ENCODE assay signal across 8 cellular contexts in the genomic region with DNA sequence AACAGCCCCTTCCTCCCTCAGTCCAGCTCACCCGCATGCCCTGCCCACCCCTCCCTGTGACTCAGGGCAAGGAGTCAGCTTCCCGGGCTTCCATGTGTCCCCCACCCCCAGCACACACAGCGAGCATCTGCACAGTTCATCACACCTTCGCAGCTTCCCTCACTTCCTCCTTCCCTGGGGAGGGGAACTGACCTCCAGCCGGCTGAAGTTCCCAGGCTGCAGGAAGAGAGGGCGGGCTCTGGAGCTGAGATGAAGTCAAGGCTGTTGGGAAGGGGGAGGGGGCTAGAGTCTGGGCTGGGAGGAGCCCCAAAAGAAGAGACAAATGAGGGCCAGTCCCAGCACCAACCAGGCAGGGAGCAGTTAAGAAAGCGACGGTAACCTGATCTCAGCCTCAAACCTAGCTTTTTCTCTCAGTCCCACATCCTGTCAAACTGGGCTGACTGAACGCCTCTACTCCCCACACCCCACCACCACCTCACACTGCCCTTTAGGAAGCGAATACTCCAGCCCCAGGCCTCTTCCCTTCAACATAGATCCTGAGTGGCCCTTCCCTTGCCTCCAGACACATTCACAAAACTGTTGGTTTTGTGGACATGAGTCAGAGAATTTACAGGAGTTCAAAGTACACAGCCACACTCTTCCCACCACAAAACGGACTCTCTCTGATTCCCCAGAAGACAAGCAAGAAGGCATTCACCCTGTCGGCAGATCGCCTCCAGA. TPM values are rescaled to one million over a fixed set of nuclear protein-coding genes. Genes with fewer than 3 reads are reported as not detected.
DNase-seq lines count a peak whose midpoint lies in the region; FAIRE-seq and TF ChIP-seq lines count a peak whose summit lies in the region.

No MANE protein-coding gene starts in this region.

- peak overlapping the region; percentile 49 for H3K27ac ChIP-seq in Karpas-422 (ENCODE audit: low read length)
- peak overlapping the region; percentile 85 for H3K27ac ChIP-seq in smooth muscle cell (ENCODE audit: low read depth)

- no peaks in the 10 kb centered on the region for H3K36me3 ChIP-seq in Karpas-422 (ENCODE audit: insufficient read depth, low read length)
- H3K36me3 ChIP-seq in smooth muscle cell (ENCODE audit: low read depth): no peaks in the 10 kb centered on the region

- H3K9me2 ChIP-seq in Karpas-422 (replicated peaks; ENCODE audit: insufficient read depth, low read length): no peaks in the 10 kb centered on the region

- WGBS in smooth muscle cell (ENCODE audit: low lambda C conversion rate): under 1% methylated on average over 13 of the region's 13 CpGs

- DNase-seq in stimulated activated CD4-positive, alpha-beta T cell treated with anti-CD3 and anti-CD28 coated beads, Interleukin-1b, Interleukin-23, amount 100 ng/mL, for 48 hours: peak; percentile 71
- DNase-seq in stimulated activated CD4-positive, alpha-beta T cell treated with anti-CD3 and anti-CD28 coated beads, Interleukin-4, amount 100 ng/mL, for 1 hour: no peak
- DNase-seq in H54 (ENCODE audit: insufficient read length, low spot score) (peak; percentile 95), Karpas-422 (peak; percentile 93), SKM-1 treated with dmso at 0.1 percent for 144 hours (lab: John Stamatoyannopoulos, UW; ENCODE audit: unreplicated experiment) (peak; percentile 87), cardiac fibroblast (ENCODE audit: low read depth in 2 of 2) (peak; percentile 97 to 98), iPS-NIHi7 (ENCODE audit: extremely low spot score) (peak; percentile 91), smooth muscle cell (lab: John Stamatoyannopoulos, UW; ENCODE audit: unreplicated experiment) (peak; percentile 41)

- TF ChIP-seq CTCF in cardiac fibroblast (IDR thresholded peaks at IDR 0.05; ENCODE audit: low read depth, low read length) (no peak), smooth muscle cell (IDR thresholded peaks at IDR 0.05; ENCODE audit: borderline replicate concordance, insufficient read depth, poor library complexity, severe bottlenecking) (no peak)

- H3K27me3 ChIP-seq in Karpas-422 (ENCODE audit: low read length) (no peaks in the 10 kb centered on the region), smooth muscle cell (ENCODE audit: low read depth) (no peaks in the 10 kb centered on the region)

- H3K4me1 ChIP-seq in Karpas-422 (ENCODE audit: low read length): peaks cover 40% of the 10 kb centered on the region
- peaks cover 40% of the 10 kb centered on the region for H3K4me1 ChIP-seq in smooth muscle cell (ENCODE audit: low read depth)

- 0 out of 2 replicates have a peak, but pooled peaks cover 7% of the 10 kb centered on the region for H4K20me1 ChIP-seq in Karpas-422 (ENCODE audit: insufficient read depth, low read depth, low read length)
- peaks cover 21% of the 10 kb centered on the region for H4K20me1 ChIP-seq in smooth muscle cell (ENCODE audit: low read depth)

- TF ChIP-seq POLR2A in H54 (IDR thresholded peaks at IDR 0.05; ENCODE audit: low read depth, low read length): peak; percentile 70

- H3K4me3 ChIP-seq in Karpas-422 (ENCODE audit: low read length) (peak overlapping the region; percentile 65), cardiac fibroblast (replicated peaks in 1 of 2; ENCODE audit: low read depth in 2 of 2, low read length in 2 of 2) (peak overlapping the region; percentile 93 to 96), smooth muscle cell (peak overlapping the region; percentile 98)

- H2AFZ ChIP-seq in Karpas-422 (ENCODE audit: low read length) (peak overlapping the region; percentile 53; the same call in 1 of the 2 replicates), smooth muscle cell (ENCODE audit: low read depth) (no peak overlapping the region)

- no peaks in the 10 kb centered on the region for H3K79me2 ChIP-seq in Karpas-422 (ENCODE audit: low read length)
- H3K79me2 ChIP-seq in smooth muscle cell (ENCODE audit: low read depth): peaks cover 29% of the 10 kb centered on the region

- peak overlapping the region; percentile 66 for H3K9ac ChIP-seq in Karpas-422 (ENCODE audit: low read length)
- peak overlapping the region; percentile 72 for H3K9ac ChIP-seq in smooth muscle cell (ENCODE audit: low read depth)

- peak overlapping the region; percentile 70 for H3K4me2 ChIP-seq in Karpas-422 (ENCODE audit: low read depth, low read length, poor library complexity, severe bottlenecking)
- H3K4me2 ChIP-seq in smooth muscle cell: peak overlapping the region; percentile 98

- peak; percentile 75 for FAIRE-seq in H54 (lab: Jason Lieb, UNC)

- peaks cover 41% of the 10 kb centered on the region for H3F3A ChIP-seq in smooth muscle cell (ENCODE audit: low read depth)

- H3K9me3 ChIP-seq in Karpas-422 (ENCODE audit: low read length): no peaks in the 10 kb centered on the region
- no peaks in the 10 kb centered on the region for H3K9me3 ChIP-seq in smooth muscle cell (replicated peaks; ENCODE audit: low read depth)

RNA-seq across cellular contexts. Expression of a gene that starts 1.9 kb away (rescaled TPM):
- 16.5 and 38.6 TPM in 2 replicates for total RNA-seq in Karpas-422 (2014; rRNA removed; shearing (Covaris generic); ENCODE audit: low replicate concordance)
- total RNA-seq in smooth muscle cell: 270 and 303 TPM in 2 replicates
- polyA plus RNA-seq in smooth muscle cell: 518 and 596 TPM in 2 replicates

RNA-seq across cellular contexts. Expression of a gene that starts 10.1 kb away (rescaled TPM):
- total RNA-seq in Karpas-422 (2014; rRNA removed; shearing (Covaris generic); ENCODE audit: low replicate concordance): not detected in 2 replicates
- 0.40 and 1.2 TPM in 2 replicates for total RNA-seq in smooth muscle cell
- 4.7 and 5.2 TPM in 2 replicates for polyA plus RNA-seq in smooth muscle cell

RNA-seq across cellular contexts. Expression of a gene that starts 30.6 kb away (rescaled TPM):
- total RNA-seq in Karpas-422 (2014; rRNA removed; shearing (Covaris generic); ENCODE audit: low replicate concordance): 7.7 and 13.8 TPM in 2 replicates
- total RNA-seq in smooth muscle cell: 36.9 and 40.4 TPM in 2 replicates
- polyA plus RNA-seq in smooth muscle cell: 56.8 and 60.6 TPM in 2 replicates
